ENCODE assay signal across 1 cellular context in the genomic region with DNA sequence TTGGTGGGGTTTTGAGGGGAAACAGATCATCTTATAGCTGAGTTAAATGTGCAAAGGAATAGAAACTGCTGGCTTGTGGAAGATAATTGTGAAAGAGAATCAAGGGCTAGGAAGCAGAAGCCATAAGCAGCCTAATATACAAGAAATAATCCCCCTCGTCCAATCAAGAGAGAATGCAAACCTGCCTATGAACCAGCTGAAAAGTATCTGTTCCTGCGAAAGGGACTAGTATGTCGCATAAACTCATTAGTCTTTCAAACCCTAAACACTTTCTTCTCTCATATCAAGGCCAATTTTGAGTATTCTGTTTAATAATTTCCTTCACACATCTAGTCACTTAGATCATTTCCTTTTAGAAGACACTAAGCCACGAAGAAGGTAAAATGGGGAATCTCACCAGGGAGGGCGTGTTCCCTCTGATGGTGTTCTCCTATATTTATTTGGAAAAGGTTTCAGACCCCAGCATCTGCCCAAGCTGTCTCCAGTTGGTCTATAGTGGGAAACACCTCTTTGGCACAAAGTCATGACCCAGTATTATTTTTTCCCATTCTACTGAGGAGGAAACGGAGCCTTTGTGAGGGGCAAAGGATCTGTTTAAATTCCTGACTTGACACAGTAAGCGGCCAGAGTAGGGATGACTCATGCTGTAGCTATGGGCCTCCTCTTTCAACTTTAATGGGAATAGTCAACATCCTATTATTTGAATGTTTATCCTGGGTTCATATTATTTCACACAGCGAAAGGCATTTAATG.
TF ChIP-seq lines count a peak whose summit lies in the region.

No MANE protein-coding gene starts in this region.

TF ChIP-seq in HepG2, 621 proteins besides CTCF, POLR2A, EP300 and RAD21 (continued from another document):
- TF ChIP-seq, protein P1, sequence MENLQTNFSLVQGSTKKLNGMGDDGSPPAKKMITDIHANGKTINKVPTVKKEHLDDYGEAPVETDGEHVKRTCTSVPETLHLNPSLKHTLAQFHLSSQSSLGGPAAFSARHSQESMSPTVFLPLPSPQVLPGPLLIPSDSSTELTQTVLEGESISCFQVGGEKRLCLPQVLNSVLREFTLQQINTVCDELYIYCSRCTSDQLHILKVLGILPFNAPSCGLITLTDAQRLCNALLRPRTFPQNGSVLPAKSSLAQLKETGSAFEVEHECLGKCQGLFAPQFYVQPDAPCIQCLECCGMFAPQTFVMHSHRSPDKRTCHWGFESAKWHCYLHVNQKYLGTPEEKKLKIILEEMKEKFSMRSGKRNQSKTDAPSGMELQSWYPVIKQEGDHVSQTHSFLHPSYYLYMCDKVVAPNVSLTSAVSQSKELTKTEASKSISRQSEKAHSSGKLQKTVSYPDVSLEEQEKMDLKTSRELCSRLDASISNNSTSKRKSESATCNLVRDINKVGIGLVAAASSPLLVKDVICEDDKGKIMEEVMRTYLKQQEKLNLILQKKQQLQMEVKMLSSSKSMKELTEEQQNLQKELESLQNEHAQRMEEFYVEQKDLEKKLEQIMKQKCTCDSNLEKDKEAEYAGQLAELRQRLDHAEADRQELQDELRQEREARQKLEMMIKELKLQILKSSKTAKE (CRISPR knock-in tag; IDR thresholded peaks at IDR 0.05; ENCODE audit: borderline replicate concordance): no peak; the same call in 1 of the 2 replicates
